ENCODE assay signal across 20 cellular contexts in genomic region chr9:109717342-109717741, GRCh38.
A peak's percentile ranks its signal among the peaks of the same experiment; 100 is the strongest.
DNase-seq lines count a peak whose midpoint lies in the region; ATAC-seq, FAIRE-seq and TF ChIP-seq lines count a peak whose summit lies in the region.
"Had no signal": no experiment of that assay in that cellular context is flagged by ENCODE, and none has a peak within 500 bp of the region (broad histone marks: within the 10 kb centered on the region; RNA-seq: fewer than 3 reads in every experiment).

No MANE protein-coding gene starts in this region.

- ATAC-seq in GM21360 (IDR thresholded peaks at IDR 0.05; ENCODE audit: unreplicated experiment) (no peak), HG03175 (IDR thresholded peaks at IDR 0.05; ENCODE audit: unreplicated experiment) (no peak)
- ATAC-seq: activated T-cell treated with anti-CD3 and anti-CD28 coated beads, Interleukin-2, amount 50 U/mL, for 72 hours; sciatic nerve had no signal

- DNase-seq in NOMO-1 (lab: John Stamatoyannopoulos, UW; ENCODE audit: unreplicated experiment in 2 of 2) (peak; percentile 68 to 76), bronchial epithelial cell (ENCODE audit: low read depth) (no peak), NCI-H187 treated with DMSO at 0.1 percent for 48 hours (lab: John Stamatoyannopoulos, UW) (no peak)
- no peak for DNase-seq in activated naive CD4-positive, alpha-beta T cell treated with Interleukin-2 at 50 U/mL for 16 hours
- DNase-seq: activated T-cell treated with anti-CD3 and anti-CD28 coated beads, Interleukin-2, amount 50 U/mL, for 72 hours; cerebellar nuclear complex; H9; NCI-H1417; NCI-H524; nephron progenitor cell; posterior cingulate gyrus; Right ventricle myocardium superior; stimulated activated CD4-positive, alpha-beta T cell treated with anti-CD3 and anti-CD28 coated beads, Interleukin-15, amount 100 ng/mL, for 24 hours had no signal

- CTCF ChIA-PET in HEK293 (lab: Yijun Ruan, JAX), result interaction anchor here (0.8 kb wide), 1 partner anchor 11 kb away, joined by 3 read pairs; no protein-coding TSS in a partner anchor

- H4K20me1 ChIP-seq in BLaER1, result no peaks in the 10 kb centered on the region

- no peak overlapping the region for H3K4me3 ChIP-seq in BLaER1
- no peak overlapping the region for H3K4me3 ChIP-seq in HEK293 (ENCODE audit: low read depth, low read length)
- no peak overlapping the region for H3K4me3 ChIP-seq in bronchial epithelial cell (ENCODE audit: low read depth, low read length)

- no peaks in the 10 kb centered on the region for H3K27me3 ChIP-seq in BLaER1
- peaks cover 2% of the 10 kb centered on the region for H3K27me3 ChIP-seq in bronchial epithelial cell (ENCODE audit: control insufficient read depth, insufficient read depth, low read length)

- peak; percentile 82 for FAIRE-seq in bronchial epithelial cell (lab: Jason Lieb, UNC)
- FAIRE-seq: G401.6 had no signal

- H3K36me3 ChIP-seq in BLaER1, result no peaks in the 10 kb centered on the region
- H3K36me3 ChIP-seq in HEK293 (ENCODE audit: control insufficient read depth in 2 of 2, insufficient read depth in 1 of 2, low read length in 2 of 2), result no peaks in the 10 kb centered on the region
- H3K36me3 ChIP-seq in bronchial epithelial cell (ENCODE audit: control insufficient read depth, insufficient read depth, low read length), result no peaks in the 10 kb centered on the region

- H3K27ac ChIP-seq in BLaER1 (no peak overlapping the region), HEK293 (ENCODE audit: extremely low read depth, low read depth, low read length) (no peak overlapping the region)
- H3K27ac ChIP-seq: KMS-11 had no signal

- peaks cover 14% of the 10 kb centered on the region for H3K4me1 ChIP-seq in BLaER1
- H3K4me1 ChIP-seq in HEK293 (ENCODE audit: control insufficient read depth, insufficient read depth, low read length), result no peaks in the 10 kb centered on the region

- no peaks in the 10 kb centered on the region for H3K9me3 ChIP-seq in BLaER1
- H3K9me3 ChIP-seq in HEK293 (ENCODE audit: control insufficient read depth, insufficient read depth, low read depth, low read length), result no peaks in the 10 kb centered on the region

- no peak overlapping the region for H3K9ac ChIP-seq in BLaER1
- H3K9ac ChIP-seq: KMS-11 had no signal

- H3K4me2 ChIP-seq in BLaER1, result peak overlapping the region; percentile 43
- H3K4me2 ChIP-seq: KMS-11 had no signal

- TF ChIP-seq CTCF in HEK293 (tag by site-specific recombination; IDR thresholded peaks at IDR 0.05) (no peak), bronchial epithelial cell (IDR thresholded peaks at IDR 0.05; ENCODE audit: insufficient read depth, low read length, severe bottlenecking) (no peak)

- POLR2A ChIA-PET in HEK293 (lab: Yijun Ruan, JAX), result no interaction called here

TF ChIP-seq in HEK293, 187 proteins besides CTCF, POLR2A, EP300 and RAD21:
- TF ChIP-seq ZNF394 (tag by site-specific recombination; IDR thresholded peaks at IDR 0.05; ENCODE audit: borderline replicate concordance) (peak; percentile 48; the same call in 1 of the 2 replicates), ZNF335 (tag by site-specific recombination; conservative IDR thresholded peaks at IDR 0.05) (peak; percentile 70), ZNF664 (tag by site-specific recombination; IDR thresholded peaks at IDR 0.05) (no peak), OSR2 (tag by site-specific recombination; IDR thresholded peaks at IDR 0.05) (no peak), ZNF548 (tag by site-specific recombination; IDR thresholded peaks at IDR 0.05) (no peak), ZNF585B (tag by site-specific recombination; IDR thresholded peaks at IDR 0.05) (no peak), HOXA7 (CRISPR knock-in tag; IDR thresholded peaks at IDR 0.05; ENCODE audit: borderline replicate concordance) (no peak), KLF9 (tag by site-specific recombination; IDR thresholded peaks at IDR 0.05; ENCODE audit: low read depth) (no peak), SCRT1 (tag by site-specific recombination; IDR thresholded peaks at IDR 0.05; ENCODE audit: borderline replicate concordance) (no peak), ZNF670 (tag by site-specific recombination; IDR thresholded peaks at IDR 0.05; ENCODE audit: low read depth) (no peak)
- TF ChIP-seq, protein P1, sequence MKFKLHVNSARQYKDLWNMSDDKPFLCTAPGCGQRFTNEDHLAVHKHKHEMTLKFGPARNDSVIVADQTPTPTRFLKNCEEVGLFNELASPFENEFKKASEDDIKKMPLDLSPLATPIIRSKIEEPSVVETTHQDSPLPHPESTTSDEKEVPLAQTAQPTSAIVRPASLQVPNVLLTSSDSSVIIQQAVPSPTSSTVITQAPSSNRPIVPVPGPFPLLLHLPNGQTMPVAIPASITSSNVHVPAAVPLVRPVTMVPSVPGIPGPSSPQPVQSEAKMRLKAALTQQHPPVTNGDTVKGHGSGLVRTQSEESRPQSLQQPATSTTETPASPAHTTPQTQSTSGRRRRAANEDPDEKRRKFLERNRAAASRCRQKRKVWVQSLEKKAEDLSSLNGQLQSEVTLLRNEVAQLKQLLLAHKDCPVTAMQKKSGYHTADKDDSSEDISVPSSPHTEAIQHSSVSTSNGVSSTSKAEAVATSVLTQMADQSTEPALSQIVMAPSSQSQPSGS (tag by site-specific recombination; IDR thresholded peaks at IDR 0.05; ENCODE audit: low read depth), result no peak
- TF ChIP-seq, protein P2, sequence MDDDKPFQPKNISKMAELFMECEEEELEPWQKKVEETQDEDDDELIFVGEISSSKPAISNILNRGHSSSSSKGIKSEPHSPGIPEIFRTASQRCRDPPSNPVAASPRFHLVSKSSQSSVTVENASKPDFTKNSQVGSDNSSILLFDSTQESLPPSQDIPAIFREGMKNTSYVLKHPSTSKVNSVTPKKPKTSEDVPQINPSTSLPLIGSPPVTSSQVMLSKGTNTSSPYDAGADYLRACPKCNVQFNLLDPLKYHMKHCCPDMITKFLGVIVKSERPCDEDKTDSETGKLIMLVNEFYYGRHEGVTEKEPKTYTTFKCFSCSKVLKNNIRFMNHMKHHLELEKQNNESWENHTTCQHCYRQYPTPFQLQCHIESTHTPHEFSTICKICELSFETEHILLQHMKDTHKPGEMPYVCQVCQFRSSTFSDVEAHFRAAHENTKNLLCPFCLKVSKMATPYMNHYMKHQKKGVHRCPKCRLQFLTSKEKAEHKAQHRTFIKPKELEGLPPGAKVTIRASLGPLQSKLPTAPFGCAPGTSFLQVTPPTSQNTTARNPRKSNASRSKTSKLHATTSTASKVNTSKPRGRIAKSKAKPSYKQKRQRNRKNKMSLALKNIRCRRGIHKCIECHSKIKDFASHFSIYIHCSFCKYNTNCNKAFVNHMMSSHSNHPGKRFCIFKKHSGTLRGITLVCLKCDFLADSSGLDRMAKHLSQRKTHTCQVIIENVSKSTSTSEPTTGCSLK (tag by site-specific recombination; IDR thresholded peaks at IDR 0.05), result no peak

Comparison
In these comparisons a context has a peak if more than half of its experiments do, and no peak if none do; other contexts are left out.
1. DNase-seq: peak in NOMO-1 (2 of 2); none in bronchial epithelial cell (single experiment), NCI-H187 treated with DMSO at 0.1 percent for 48 hours (single experiment) and activated naive CD4-positive, alpha-beta T cell treated with Interleukin-2 at 50 U/mL for 16 hours (single experiment).